28 cellular contexts compared by ENCODE assay signal in genomic region chr1:69776555-69776954, GRCh38.
"Had no signal": no experiment of that assay in that cellular context is flagged by ENCODE, and none has a peak within 500 bp of the region (broad histone marks: within the 10 kb centered on the region; RNA-seq: fewer than 3 reads in every experiment).

No MANE protein-coding gene starts in this region.

- H3K4me1 ChIP-seq: ascending aorta had no signal

- H3K4me1 Mint-ChIP-seq: activated B cell treated with CpG ODN at 0.5 μM for 24 hours; activated CD4-positive, alpha-beta memory T cell treated with anti-CD3 and anti-CD28 coated beads, Interleukin-2, amount 10 ng/mL, durations not matched to agents 7 days and 5 days; activated naive CD8-positive, alpha-beta T cell treated with anti-CD3 and anti-CD28 coated beads, Interleukin-2, amount 10 ng/mL, durations not matched to agents 7 days and 5 days; activated T-helper 17 cell treated with anti-CD3 and anti-CD28 coated beads, Interleukin-2, amount 50 U/mL, for 72 hours; central memory CD8-positive, alpha-beta T cell; endodermal cell had no signal

- H3K9me3 Mint-ChIP-seq: activated B cell treated with CpG ODN at 0.5 μM for 24 hours; activated CD4-positive, alpha-beta T cell treated with anti-CD3 and anti-CD28 coated beads, Interleukin-2, amount 10 ng/mL, durations not matched to agents 24 days and 14 days; activated naive CD4-positive, alpha-beta T cell treated with anti-CD3 and anti-CD28 coated beads for 36 hours; activated naive CD8-positive, alpha-beta T cell treated with anti-CD3 and anti-CD28 coated beads, Interleukin-2, amount 10 ng/mL, durations not matched to agents 7 days and 5 days; activated T-cell treated with anti-CD3 and anti-CD28 coated beads, Interleukin-2, amount 50 U/mL, for 4 hours; brain; dendritic cell treated with granulocyte-macrophage colony-stimulating factor and Interleukin-4, amounts not matched to agents 40 ng/mL and 50 ng/mL, for 4 days; endodermal cell had no signal

- H3K9me3 ChIP-seq: ascending aorta had no signal

- ATAC-seq: activated CD4-positive, CD25-positive, alpha-beta regulatory T cell treated with anti-CD3 and anti-CD28 coated beads, Interleukin-2, amount 50 U/mL, for 24 hours; activated naive CD4-positive, alpha-beta T cell treated with anti-CD3 and anti-CD28 coated beads, Interleukin-2, amount 50 U/mL, for 72 hours; activated T-cell treated with anti-CD3 and anti-CD28 coated beads, Interleukin-2, amount 50 U/mL, for 4 hours; activated T-helper 17 cell treated with anti-CD3 and anti-CD28 coated beads, Interleukin-2, amount 50 U/mL, for 72 hours; esophagus mucosa had no signal

- H3K36me3 Mint-ChIP-seq: activated naive CD4-positive, alpha-beta T cell treated with anti-CD3 and anti-CD28 coated beads, Interleukin-2, amount 50 U/mL, for 72 hours; activated naive CD8-positive, alpha-beta T cell treated with anti-CD3 and anti-CD28 coated beads, Interleukin-2, amount 10 ng/mL, durations not matched to agents 7 days and 5 days; brain had no signal

- H3K27ac ChIP-seq: ascending aorta, coronary artery, WERI-Rb-1 had no signal

- H3K27me3 ChIP-seq: ascending aorta, dorsolateral prefrontal cortex had no signal

- H3K4me3 ChIP-seq: ascending aorta, coronary artery, dorsolateral prefrontal cortex had no signal

- H3K27me3 Mint-ChIP-seq: activated B cell treated with CpG ODN at 0.5 μM for 24 hours; activated CD4-positive, alpha-beta memory T cell treated with anti-CD3 and anti-CD28 coated beads, Interleukin-2, amount 10 ng/mL, durations not matched to agents 7 days and 5 days; activated CD4-positive, alpha-beta T cell treated with anti-CD3 and anti-CD28 coated beads, Interleukin-2, amount 10 ng/mL, durations not matched to agents 24 days and 14 days; activated T-helper 17 cell treated with anti-CD3 and anti-CD28 coated beads, Interleukin-2, amount 50 U/mL, for 72 hours; central memory CD8-positive, alpha-beta T cell; dendritic cell treated with granulocyte-macrophage colony-stimulating factor and Interleukin-4, amounts not matched to agents 40 ng/mL and 50 ng/mL, for 4 days had no signal

- FAIRE-seq: bronchial epithelial cell, frontal cortex had no signal

- DNase-seq: activated B cell treated with CpG ODN at 0.5 μM for 24 hours; activated CD4-positive, alpha-beta memory T cell treated with anti-CD3 and anti-CD28 coated beads, Interleukin-2, amount 10 ng/mL, durations not matched to agents 7 days and 5 days; activated CD4-positive, alpha-beta T cell treated with anti-CD3 and anti-CD28 coated beads, Interleukin-2, amount 10 ng/mL, durations not matched to agents 24 days and 14 days; activated CD8-positive, alpha-beta memory T cell treated with anti-CD3 and anti-CD28 coated beads, Interleukin-2, amount 50 U/mL, for 48 hours; activated effector memory CD4-positive, alpha-beta T cell treated with Interleukin-2 at 50 U/mL for 16 hours; activated gamma-delta T cell treated with Interleukin-2 at 50 U/mL for 16 hours; activated naive CD4-positive, alpha-beta T cell treated with anti-CD3 and anti-CD28 coated beads for 36 hours; activated naive CD8-positive, alpha-beta T cell treated with anti-CD3 and anti-CD28 coated beads, Interleukin-2, amount 10 ng/mL, durations not matched to agents 7 days and 5 days; activated T-cell treated with anti-CD3 and anti-CD28 coated beads for 4 hours; activated T-cell treated with anti-CD3 and anti-CD28 coated beads, Interleukin-2, amount 50 U/mL, for 4 hours; dorsolateral prefrontal cortex; effector memory CD4-positive, alpha-beta T cell; endodermal cell; foreskin fibroblast; head of caudate nucleus; T1000; WERI-Rb-1 had no signal

- H3K4me3 Mint-ChIP-seq: activated B cell treated with CpG ODN at 0.5 μM for 24 hours; activated CD4-positive, alpha-beta memory T cell treated with anti-CD3 and anti-CD28 coated beads, Interleukin-2, amount 10 ng/mL, durations not matched to agents 7 days and 5 days; activated CD4-positive, alpha-beta T cell treated with anti-CD3 and anti-CD28 coated beads, Interleukin-2, amount 10 ng/mL, durations not matched to agents 24 days and 14 days; activated naive CD4-positive, alpha-beta T cell treated with anti-CD3 and anti-CD28 coated beads for 36 hours; activated naive CD8-positive, alpha-beta T cell treated with anti-CD3 and anti-CD28 coated beads, Interleukin-2, amount 10 ng/mL, durations not matched to agents 7 days and 5 days; activated T-cell treated with anti-CD3 and anti-CD28 coated beads, Interleukin-2, amount 50 U/mL, for 4 hours; activated T-helper 17 cell treated with anti-CD3 and anti-CD28 coated beads, Interleukin-2, amount 50 U/mL, for 72 hours; brain; central memory CD8-positive, alpha-beta T cell; dendritic cell treated with granulocyte-macrophage colony-stimulating factor and Interleukin-4, amounts not matched to agents 40 ng/mL and 50 ng/mL, for 4 days; endodermal cell had no signal

- H3K27ac Mint-ChIP-seq: activated B cell treated with CpG ODN at 0.5 μM for 24 hours; activated CD4-positive, alpha-beta memory T cell treated with anti-CD3 and anti-CD28 coated beads, Interleukin-2, amount 10 ng/mL, durations not matched to agents 7 days and 5 days; activated CD4-positive, alpha-beta T cell treated with anti-CD3 and anti-CD28 coated beads, Interleukin-2, amount 10 ng/mL, durations not matched to agents 24 days and 14 days; activated naive CD4-positive, alpha-beta T cell treated with anti-CD3 and anti-CD28 coated beads for 36 hours; activated naive CD8-positive, alpha-beta T cell treated with anti-CD3 and anti-CD28 coated beads, Interleukin-2, amount 10 ng/mL, durations not matched to agents 7 days and 5 days; activated T-helper 17 cell treated with anti-CD3 and anti-CD28 coated beads, Interleukin-2, amount 50 U/mL, for 72 hours; brain; dendritic cell treated with granulocyte-macrophage colony-stimulating factor and Interleukin-4, amounts not matched to agents 40 ng/mL and 50 ng/mL, for 4 days; endodermal cell had no signal

- H3K36me3 ChIP-seq: ascending aorta, WERI-Rb-1 had no signal
